In genomic region chr9:37104183-37104889, GRCh38 we compare ENCODE assay signal across 8 cellular contexts. TPM values are rescaled to one million over a fixed set of nuclear protein-coding genes. Genes with fewer than 3 reads are reported as not detected.
DNase-seq lines count a peak whose midpoint lies in the region; ATAC-seq and TF ChIP-seq lines count a peak whose summit lies in the region.

No MANE protein-coding gene starts in this region.

- H3K36me3 ChIP-seq in breast epithelium: no peaks in the 10 kb centered on the region
- no peaks in the 10 kb centered on the region for H3K36me3 ChIP-seq in Panc1 (ENCODE audit: control insufficient read depth, insufficient read depth, low read length)

- TF ChIP-seq POLR2A in breast epithelium (IDR thresholded peaks at IDR 0.05): no peak

- H3K27ac Mint-ChIP-seq in MCF 10A (ENCODE audit: low read depth, unreplicated experiment): peak overlapping the region; percentile 42
- H3K27ac Mint-ChIP-seq in progenitor cell of endocrine pancreas: no peak overlapping the region

- H3K27ac ChIP-seq in breast epithelium: no peak overlapping the region
- no peak overlapping the region for H3K27ac ChIP-seq in Panc1 (ENCODE audit: low read length)
- H3K27ac ChIP-seq in caudate nucleus (ENCODE audit: low read depth, low read length): no peak overlapping the region

- ATAC-seq in Panc1 (0 out of 2 replicates have a peak, but pooled peaks have one; percentile 58), esophagus mucosa (peak; percentile 88)

- POLR2A ChIA-PET in MCF 10A (lab: Yijun Ruan, JAX) (interaction anchor here (0.6 to 1.7 kb wide), 6 partner anchors 12 to 255 kb away, joined by 3 to 9 read pairs (median 3); partner anchors contain the start of gene ZCCHC7), Panc1 (lab: Charles Lee) (no interaction called here)

- TF ChIP-seq CTCF in MCF 10A (IDR thresholded peaks at IDR 0.05; ENCODE audit: unreplicated experiment) (no peak), breast epithelium (IDR thresholded peaks at IDR 0.05) (no peak), Panc1 (IDR thresholded peaks at IDR 0.05) (no peak), progenitor cell of endocrine pancreas (IDR thresholded peaks at IDR 0.05; ENCODE audit: unreplicated experiment) (no peak)

- no peaks in the 10 kb centered on the region for H3K27me3 ChIP-seq in breast epithelium
- 0 out of 2 replicates have a peak, but pooled peaks cover 4% of the 10 kb centered on the region for H3K27me3 ChIP-seq in Panc1 (ENCODE audit: control insufficient read depth, insufficient read depth, low read length)

- H3K9me3 Mint-ChIP-seq in MCF 10A (ENCODE audit: unreplicated experiment) (no peaks in the 10 kb centered on the region), progenitor cell of endocrine pancreas (ENCODE audit: low read depth) (peaks cover 5% of the 10 kb centered on the region)

- H3K36me3 Mint-ChIP-seq in MCF 10A (ENCODE audit: insufficient read depth, unreplicated experiment) (no peaks in the 10 kb centered on the region), progenitor cell of endocrine pancreas (ENCODE audit: insufficient read depth) (no peaks in the 10 kb centered on the region)

- peaks cover 0 to 5% of the 10 kb centered on the region in 2 donors for H3K9me3 ChIP-seq in breast epithelium
- peaks cover 6% of the 10 kb centered on the region; the same call in 1 of the 2 replicates for H3K9me3 ChIP-seq in Panc1 (ENCODE audit: control insufficient read depth, insufficient read depth, low read depth, low read length)

- H3K4me1 Mint-ChIP-seq in MCF 10A (ENCODE audit: insufficient read depth, unreplicated experiment): peaks cover 7% of the 10 kb centered on the region
- no peaks in the 10 kb centered on the region for H3K4me1 Mint-ChIP-seq in progenitor cell of endocrine pancreas (ENCODE audit: low read depth)

- intact Hi-C loops in MCF 10A (cut with micrococcal nuclease): no loop called here
- intact Hi-C loops in breast epithelium (cut with DNase I; ENCODE audit: low total_unique reads): no loop called here
- intact Hi-C loops in Panc1 (cut with micrococcal nuclease; ENCODE audit: unreplicated experiment): no loop called here

- H3K4me3 Mint-ChIP-seq in MCF 10A (ENCODE audit: unreplicated experiment): no peak overlapping the region
- H3K4me3 Mint-ChIP-seq in progenitor cell of endocrine pancreas (ENCODE audit: low read depth): no peak overlapping the region

- H3K4me3 ChIP-seq in breast epithelium: no peak overlapping the region
- H3K4me3 ChIP-seq in Panc1 (ENCODE audit: low read depth in 2 of 2, low read length in 2 of 2): no peak overlapping the region

- H3K4me1 ChIP-seq in breast epithelium: no peaks in the 10 kb centered on the region
- no peaks in the 10 kb centered on the region for H3K4me1 ChIP-seq in Panc1 (ENCODE audit: control insufficient read depth, insufficient read depth, low read length)

- in situ Hi-C loops in Panc1 (cut with HindIII; ENCODE audit: low pct_unique_long_range_greater_than_20kb, low sequenced_read_pairs): no loop called here

- BruUV-seq in MCF 10A (replicated peaks; lab: Mats Ljungman, UMichigan) (no TSS peak), Panc1 (replicated peaks; lab: Mats Ljungman, UMichigan) (no TSS peak)

- CTCF ChIA-PET in MCF 10A (lab: Yijun Ruan, JAX) (interaction anchor here (0.6 to 1.5 kb wide), 6 partner anchors 9 to 377 kb away, joined by 3 to 4 read pairs (median 3); no protein-coding TSS in a partner anchor), Panc1 (lab: Charles Lee) (no interaction called here)

- no peaks in the 10 kb centered on the region for H3K27me3 Mint-ChIP-seq in MCF 10A (ENCODE audit: insufficient read depth, unreplicated experiment)
- peaks cover 6% of the 10 kb centered on the region for H3K27me3 Mint-ChIP-seq in progenitor cell of endocrine pancreas

- DNase-seq in MCF 10A (ENCODE audit: unreplicated experiment) (peak; percentile 71), breast epithelium (ENCODE audit: low spot score in 2 of 2) (no peak), Panc1 (ENCODE audit: low read depth, low spot score) (no peak), NCI-H1417 treated with DMSO at 0.1 percent for 48 hours (lab: John Stamatoyannopoulos, UW) (no peak), progenitor cell of endocrine pancreas (ENCODE audit: low spot score, unreplicated experiment) (no peak), OCI-M2 (lab: John Stamatoyannopoulos, UW; ENCODE audit: unreplicated experiment) (no peak), caudate nucleus (lab: John Stamatoyannopoulos, UW) (no peak)

RNA-seq across cellular contexts. Expression of gene ZCCHC7, which starts 16.0 kb away (rescaled TPM):
- total RNA-seq in MCF 10A (2022): 34.0 and 41.7 TPM in 2 replicates
- 10 to 100 TPM; 19.8 to 29.1 (median 26.9) TPM for total RNA-seq in breast epithelium
- 43.7 TPM for total RNA-seq in Panc1 (2021; ENCODE audit: unreplicated experiment)
- polyA plus RNA-seq in Panc1 (2012; ENCODE audit: insufficient read length): 25.2 TPM
- total RNA-seq in esophagus mucosa: 10.4 TPM
- 16.6 and 16.7 TPM in 2 replicates for total RNA-seq in progenitor cell of endocrine pancreas
